Comparison of ENCODE assay signal across 8 cellular contexts in genomic region chr13:29596064-29596418, GRCh38. TPM values are rescaled to one million over a fixed set of nuclear protein-coding genes. Genes with fewer than 3 reads are reported as not detected.
DNase-seq lines count a peak whose midpoint lies in the region; ATAC-seq, FAIRE-seq and TF ChIP-seq lines count a peak whose summit lies in the region.

No MANE protein-coding gene starts in this region.

- H3K4me1 ChIP-seq in ascending aorta: peaks cover 0 to 2% of the 10 kb centered on the region in 2 donors
- peaks cover 41% of the 10 kb centered on the region for H3K4me1 ChIP-seq in HepG2 (ENCODE audit: insufficient read depth, low read length)
- peaks cover 4% of the 10 kb centered on the region for H3K4me1 ChIP-seq in thymus (ENCODE audit: control insufficient read depth, insufficient read depth, low read length)

- no peaks in the 10 kb centered on the region for H3K9me3 Mint-ChIP-seq in activated T-cell treated with anti-CD3 and anti-CD28 coated beads, Interleukin-2, amount 50 U/mL, for 24 hours

- peak overlapping the region; percentile 44; the same call in 1 of the 2 replicates for H3K9ac ChIP-seq in HepG2 (ENCODE audit: insufficient read depth, low read depth, low read length)

- TF ChIP-seq POLR2A in HepG2 (IDR thresholded peaks at IDR 0.05; ENCODE audit: insufficient read depth in 1 of 2, low read depth in 2 of 2, low read length in 2 of 2): no peak

- no TSS peak for BruUV-seq in HepG2 (replicated peaks; lab: Mats Ljungman, UMichigan)

- no peak for TF ChIP-seq EP300 in HepG2 (IDR thresholded peaks at IDR 0.05; ENCODE audit: low read depth in 2 of 2, low read length in 2 of 2)
- no peak for TF ChIP-seq EP300 in HepG2 (CRISPR knock-in tag; IDR thresholded peaks at IDR 0.05; ENCODE audit: borderline replicate concordance)

- 30% methylated on average over 10 of the region's 10 CpGs for WGBS in HepG2 (ENCODE audit: low lambda C conversion rate)
- 49% methylated on average over 10 of the region's 10 CpGs for WGBS in thymus

- H3K4me3 ChIP-seq in ascending aorta (peak overlapping the region; percentile 93), HepG2 (replicated peaks in 1 of 3; ENCODE audit: insufficient read depth in 1 of 3, low read depth in 2 of 3, low read length in 3 of 3) (peak overlapping the region; percentile 33 to 73 (median 51); a peak in 5 of 6 replicates), thymus (ENCODE audit: low read length) (peak overlapping the region; percentile 84)

- H3K4me1 Mint-ChIP-seq in activated T-cell treated with anti-CD3 and anti-CD28 coated beads, Interleukin-2, amount 50 U/mL, for 24 hours (ENCODE audit: low read depth): peaks cover 40% of the 10 kb centered on the region

- H3K27ac ChIP-seq in ascending aorta (peak overlapping the region in 1 of 2 donors; percentile 47), HepG2 (ENCODE audit: extremely low read length, insufficient read depth, low read length) (no peak overlapping the region), thymus (ENCODE audit: low read depth) (no peak overlapping the region)

- no peaks in the 10 kb centered on the region for H3K36me3 ChIP-seq in ascending aorta
- peaks cover 2 to 12% of the 10 kb centered on the region in 2 experiments; a peak in 2 of 5 replicates for H3K36me3 ChIP-seq in HepG2 (replicated peaks in 1 of 2; ENCODE audit: control insufficient read depth in 1 of 2, insufficient read depth in 2 of 2, low read length in 2 of 2)
- no peaks in the 10 kb centered on the region for H3K36me3 ChIP-seq in thymus (ENCODE audit: control insufficient read depth, insufficient read depth)

- no peaks in the 10 kb centered on the region for H3K27me3 ChIP-seq in ascending aorta
- H3K27me3 ChIP-seq in HepG2 (ENCODE audit: control insufficient read depth in 1 of 2, insufficient read depth in 2 of 2, low read length in 2 of 2): peaks cover 0 to 4% of the 10 kb centered on the region in 2 experiments; a peak in 2 of 5 replicates
- no peaks in the 10 kb centered on the region for H3K27me3 ChIP-seq in thymus (ENCODE audit: control insufficient read depth, insufficient read depth)

- H3K9me3 ChIP-seq in ascending aorta: no peaks in the 10 kb centered on the region
- H3K9me3 ChIP-seq in HepG2 (ENCODE audit: low read length): no peaks in the 10 kb centered on the region
- no peaks in the 10 kb centered on the region for H3K9me3 ChIP-seq in thymus (ENCODE audit: control insufficient read depth)

- CTCF ChIA-PET in HepG2 (lab: Yijun Ruan, JAX; ENCODE audit: low intra/inter-chr PET ratio, low total read pairs): no interaction called here

- H3K36me3 Mint-ChIP-seq in activated T-cell treated with anti-CD3 and anti-CD28 coated beads, Interleukin-2, amount 50 U/mL, for 24 hours (ENCODE audit: low read depth): peaks cover 35% of the 10 kb centered on the region

- no peak overlapping the region for H2AFZ ChIP-seq in HepG2 (ENCODE audit: low read length)

- TF ChIP-seq RAD21 in HepG2 (CRISPR knock-in tag; IDR thresholded peaks at IDR 0.05): no peak; the same call in 1 of the 2 replicates

- TF ChIP-seq CTCF in ascending aorta (IDR thresholded peaks at IDR 0.05) (no peak), HepG2 (CRISPR knock-in tag; IDR thresholded peaks at IDR 0.05) (no peak)

- DNase-seq in activated T-cell treated with anti-CD3 and anti-CD28 coated beads, Interleukin-2, amount 50 U/mL, for 24 hours: no peak
- DNase-seq in activated T-cell treated with anti-CD3 and anti-CD28 coated beads for 4 hours (no peak), ascending aorta (ENCODE audit: low spot score in 2 of 2) (no peak), HepG2 (ENCODE audit: low spot score) (no peak), NCI-H82 (lab: John Stamatoyannopoulos, UW) (no peak), NCI-H1105 treated with DMSO at 0.1 percent for 48 hours (lab: John Stamatoyannopoulos, UW) (no peak)

- intact Hi-C loops in ascending aorta (cut with DNase I): loop anchor here (5.0 to 10.0 kb wide), 5 partner anchors 74 to 1971 kb away; partner anchors contain the start of genes HSPH1, LNX2, MTUS2 and POLR1D
- intact Hi-C loops in HepG2 (cut with micrococcal nuclease; ENCODE audit: unreplicated experiment): loop anchor here (5.0 to 10.0 kb wide), 2 partner anchors 91 to 1021 kb away; partner anchors contain the start of gene USPL1

- POLR2A ChIA-PET in HepG2 (lab: Yijun Ruan, JAX): interaction anchor here (1.2 kb wide), 1 partner anchor 10 kb away, joined by 3 read pairs; no protein-coding TSS in a partner anchor

- H3K4me3 Mint-ChIP-seq in activated T-cell treated with anti-CD3 and anti-CD28 coated beads, Interleukin-2, amount 50 U/mL, for 24 hours: peak overlapping the region; percentile 81

- FAIRE-seq in HepG2 (lab: Jason Lieb, UNC): no peak

- peaks cover 3% of the 10 kb centered on the region for H3K27me3 Mint-ChIP-seq in activated T-cell treated with anti-CD3 and anti-CD28 coated beads, Interleukin-2, amount 50 U/mL, for 24 hours

- peak overlapping the region; percentile 93 for H3K27ac Mint-ChIP-seq in activated T-cell treated with anti-CD3 and anti-CD28 coated beads, Interleukin-2, amount 50 U/mL, for 24 hours

- H3K79me2 ChIP-seq in HepG2 (ENCODE audit: insufficient read depth, low read length): peaks cover 40% of the 10 kb centered on the region

- peaks cover 26% of the 10 kb centered on the region for H4K20me1 ChIP-seq in HepG2 (ENCODE audit: insufficient read depth, low read length)

- peak overlapping the region; percentile 78 for H3K4me2 ChIP-seq in HepG2 (ENCODE audit: low read depth, low read length)

- in situ Hi-C loops in HepG2 (cut with HindIII; ENCODE audit: extremely low pct_ligation_motif_present, low pct_unique_long_range_greater_than_20kb): loop anchor here (10.0 kb wide), 1 partner anchor 249 kb away; no protein-coding TSS in a partner anchor

- no peak for ATAC-seq in HepG2
- no peak for ATAC-seq in GM18502 (IDR thresholded peaks at IDR 0.05; ENCODE audit: poor library complexity, unreplicated experiment)

TF ChIP-seq in HepG2, 621 proteins besides CTCF, POLR2A, EP300 and RAD21:
- TF ChIP-seq ZNF770 (CRISPR knock-in tag; IDR thresholded peaks at IDR 0.05): peak; percentile 95
- 0 out of 2 replicates have a peak, but pooled peaks have one; percentile 1 for TF ChIP-seq ZNF451 (CRISPR knock-in tag; IDR thresholded peaks at IDR 0.05)
- no peak for TF ChIP-seq BATF2 (CRISPR knock-in tag; IDR thresholded peaks at IDR 0.05)
- no peak for TF ChIP-seq ONECUT2 (CRISPR knock-in tag; IDR thresholded peaks at IDR 0.05)
- 0 out of 2 replicates have a peak, but pooled peaks have one; percentile 41 for TF ChIP-seq ZMYM3 (CRISPR knock-in tag; IDR thresholded peaks at IDR 0.05)
TF ChIP-seq in HepG2: peak in this region for 3.

RNA-seq across cellular contexts. Expression of gene SLC7A1, which starts 0.6 kb away (rescaled TPM):
- 17.2 TPM for total RNA-seq in ascending aorta
- 13.6 and 14.5 TPM in 2 replicates for total RNA-seq in HepG2 (2016; rRNA removed; fragmentation: Illumina TruSeq; extraction: Trizol)
- total RNA-seq in HepG2 (2016; cell fraction: cytosol; rRNA removed; fragmentation: Illumina TruSeq; extraction: Trizol; ENCODE audit: low read depth): 4.3 TPM in 2 replicates
- total RNA-seq in HepG2 (2016; cell fraction: insoluble cytoplasmic fraction; rRNA removed; fragmentation: Illumina TruSeq; extraction: Trizol): 12.3 and 13.9 TPM in 2 replicates
- 9.0 and 9.6 TPM in 2 replicates for total RNA-seq in HepG2 (2016; cell fraction: membrane; rRNA removed; fragmentation: Illumina TruSeq; extraction: Trizol)
- 26.0 and 29.0 TPM in 2 replicates for total RNA-seq in HepG2 (2016; cell fraction: nucleus; rRNA removed; fragmentation: Illumina TruSeq; extraction: Trizol)
- polyA plus RNA-seq in HepG2 (2011; rRNA removed): 15.3 and 18.3 TPM in 2 replicates
- 14.5 and 17.8 TPM in 2 replicates for polyA plus RNA-seq in HepG2 (2011; cell fraction: cytosol; rRNA removed)
- 26.3 and 27.8 TPM in 2 replicates for polyA plus RNA-seq in HepG2 (2011; cell fraction: nucleus; rRNA removed)
- 34.9 and 52.5 TPM in 2 replicates for polyA plus RNA-seq in HepG2 (2012)
- 1.1 TPM in 2 replicates for polyA plus RNA-seq in HepG2 (2016; cell fraction: cytosol; fragmentation: Illumina TruSeq; extraction: Trizol; ENCODE audit: low read depth)
- polyA plus RNA-seq in HepG2 (2016; cell fraction: insoluble cytoplasmic fraction; fragmentation: Illumina TruSeq; extraction: Trizol; ENCODE audit: low read depth): 11.0 and 13.3 TPM in 2 replicates
- 3.7 and 4.0 TPM in 2 replicates for polyA plus RNA-seq in HepG2 (2016; cell fraction: membrane; fragmentation: Illumina TruSeq; extraction: Trizol; ENCODE audit: low read depth)
- 27.8 and 29.7 TPM in 2 replicates for polyA plus RNA-seq in HepG2 (2016; cell fraction: nucleus; fragmentation: Illumina TruSeq; extraction: Trizol; ENCODE audit: insufficient read depth, low read depth)
- 27.5 and 74.3 TPM in 2 replicates for polyA minus RNA-seq in HepG2 (2011; rRNA and poly(A)+ RNA removed; ENCODE audit: low replicate concordance)
- 31.5 and 44.6 TPM in 2 replicates for polyA minus RNA-seq in HepG2 (2011; cell fraction: cytosol; rRNA and poly(A)+ RNA removed)
- 44.4 and 45.6 TPM in 2 replicates for polyA minus RNA-seq in HepG2 (2011; cell fraction: nucleus; rRNA and poly(A)+ RNA removed)
- 4.6 TPM for polyA plus RNA-seq in thymus
